Comparison of ENCODE assay signal across 14 cellular contexts in the genomic region with DNA sequence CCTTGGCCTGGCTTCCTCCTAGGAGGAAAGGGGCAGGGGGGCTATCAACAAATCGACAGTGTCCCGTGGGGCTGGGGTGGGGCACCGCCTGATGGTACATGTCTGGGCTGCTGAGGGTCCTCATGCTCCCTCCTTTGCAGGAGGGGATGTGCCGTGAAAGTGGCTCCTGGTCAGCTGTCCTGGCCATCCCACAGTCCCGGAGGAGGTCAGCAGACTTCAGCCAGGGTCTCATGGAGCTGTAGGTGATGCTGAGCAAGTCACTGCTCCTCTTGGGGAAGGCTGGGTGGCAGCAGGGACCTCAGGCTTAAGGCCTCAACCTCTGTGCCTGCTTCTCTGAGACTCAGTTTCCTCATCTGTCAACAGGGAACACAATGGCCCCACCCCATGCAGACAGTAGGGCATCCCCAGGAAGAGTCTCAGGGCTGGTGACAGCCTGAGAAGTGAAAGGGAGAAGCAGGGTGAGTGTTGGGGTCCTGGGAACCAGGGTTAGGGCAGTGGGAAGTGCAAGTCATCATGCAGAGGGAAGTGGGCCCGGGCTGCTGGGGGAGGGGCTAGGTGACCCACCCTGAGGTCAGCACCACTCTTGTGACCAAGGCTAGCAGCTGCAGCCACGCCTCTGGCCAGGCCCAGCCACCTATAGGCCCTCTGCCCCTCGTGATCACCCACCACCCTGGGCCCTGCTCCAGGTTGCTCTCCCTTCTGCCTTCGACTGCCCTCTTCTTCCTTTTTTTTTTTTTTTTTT. TPM values are rescaled to one million over a fixed set of nuclear protein-coding genes. Genes with fewer than 3 reads are reported as not detected.
A peak's percentile ranks its signal among the peaks of the same experiment; 100 is the strongest.
DNase-seq lines count a peak whose midpoint lies in the region; ATAC-seq and TF ChIP-seq lines count a peak whose summit lies in the region.
"Had no signal": no experiment of that assay in that cellular context is flagged by ENCODE, and none has a peak within 500 bp of the region (broad histone marks: within the 10 kb centered on the region; RNA-seq: fewer than 3 reads in every experiment).

No MANE protein-coding gene starts in this region.

- H3K27me3 ChIP-seq in right atrium auricular region (no peaks in the 10 kb centered on the region), gastrocnemius medialis (no peaks in the 10 kb centered on the region)
- H3K27me3 ChIP-seq: pancreas had no signal

- peaks cover 16% of the 10 kb centered on the region for H3K27me3 Mint-ChIP-seq in activated naive CD8-positive, alpha-beta T cell treated with anti-CD3 and anti-CD28 coated beads, Interleukin-2, amount 50 U/mL, for 24 hours

- peak; percentile 91 for DNase-seq in CMK (ENCODE audit: low read depth)
- DNase-seq in UCSD-AML1 (lab: John Stamatoyannopoulos, UW; ENCODE audit: unreplicated experiment) = peak; percentile 84
- peak; percentile 84 for DNase-seq in right atrium auricular region (ENCODE audit: low spot score)
- peak; percentile 55 to 71 for DNase-seq in gastrocnemius medialis
- DNase-seq in T-helper 9 cell = no peak
- no peak for DNase-seq in activated naive CD8-positive, alpha-beta T cell treated with anti-CD3 and anti-CD28 coated beads, Interleukin-2, amount 50 U/mL, for 24 hours
- no peak for DNase-seq in G401 (ENCODE audit: low spot score)
- no peak for DNase-seq in NCI-H1092 (lab: John Stamatoyannopoulos, UW)
- DNase-seq: activated CD8-positive, alpha-beta memory T cell treated with anti-CD3 and anti-CD28 coated beads, Interleukin-2, amount 50 U/mL, for 48 hours; NCI-H524 treated with DMSO at 0.1 percent for 48 hours had no signal

- H3K9me3 ChIP-seq in right atrium auricular region = no peaks in the 10 kb centered on the region
- no peaks in the 10 kb centered on the region for H3K9me3 ChIP-seq in gastrocnemius medialis
- H3K9me3 ChIP-seq: HAP-1, pancreas had no signal

- intact Hi-C loops in gastrocnemius medialis (cut with DNase I; ENCODE audit: low total_unique reads) = no loop called here

- H3K27ac ChIP-seq in right atrium auricular region = peak overlapping the region; percentile 61 to 68
- peak overlapping the region; percentile 32 to 61 (median 46) for H3K27ac ChIP-seq in gastrocnemius medialis

- no peak for TF ChIP-seq POLR2A in gastrocnemius medialis (IDR thresholded peaks at IDR 0.05)

- H3K4me3 ChIP-seq in right atrium auricular region = no peak overlapping the region
- no peak overlapping the region for H3K4me3 ChIP-seq in gastrocnemius medialis
- H3K4me3 ChIP-seq: HAP-1, pancreas had no signal

- no peak overlapping the region for H3K4me3 Mint-ChIP-seq in activated naive CD8-positive, alpha-beta T cell treated with anti-CD3 and anti-CD28 coated beads, Interleukin-2, amount 50 U/mL, for 24 hours

- no peaks in the 10 kb centered on the region for H3K36me3 Mint-ChIP-seq in activated naive CD8-positive, alpha-beta T cell treated with anti-CD3 and anti-CD28 coated beads, Interleukin-2, amount 50 U/mL, for 24 hours (ENCODE audit: low read depth)

- H3K9me3 Mint-ChIP-seq in activated naive CD8-positive, alpha-beta T cell treated with anti-CD3 and anti-CD28 coated beads, Interleukin-2, amount 50 U/mL, for 24 hours = no peaks in the 10 kb centered on the region

- in situ Hi-C loops in gastrocnemius medialis (cut with MboI; ENCODE audit: low sequenced_read_pairs in 4 of 4) = no loop called here
- in situ Hi-C loops in G401 (cut with HindIII; ENCODE audit: low sequenced_read_pairs) = no loop called here

- no peak for ATAC-seq in gastrocnemius medialis
- no peak for ATAC-seq in activated naive CD8-positive, alpha-beta T cell treated with anti-CD3 and anti-CD28 coated beads, Interleukin-2, amount 50 U/mL, for 24 hours

- peaks cover 14% of the 10 kb centered on the region for H3K4me1 Mint-ChIP-seq in activated naive CD8-positive, alpha-beta T cell treated with anti-CD3 and anti-CD28 coated beads, Interleukin-2, amount 50 U/mL, for 24 hours

- H3K36me3 ChIP-seq in right atrium auricular region (no peaks in the 10 kb centered on the region), gastrocnemius medialis (no peaks in the 10 kb centered on the region)
- H3K36me3 ChIP-seq: HAP-1, pancreas had no signal

- H3K4me1 ChIP-seq in right atrium auricular region (peaks cover 0 to 62% of the 10 kb centered on the region in 2 donors), gastrocnemius medialis (peaks cover 21 to 36% of the 10 kb centered on the region in 2 donors)

- H3K27ac Mint-ChIP-seq in activated naive CD8-positive, alpha-beta T cell treated with anti-CD3 and anti-CD28 coated beads, Interleukin-2, amount 50 U/mL, for 24 hours = no peak overlapping the region

- TF ChIP-seq CTCF in right atrium auricular region (IDR thresholded peaks at IDR 0.05) = no peak
- TF ChIP-seq CTCF in gastrocnemius medialis (IDR thresholded peaks at IDR 0.05 in 4 of 5, conservative IDR thresholded peaks at IDR 0.05 in 1 of 5) = no peak

RNA-seq across cellular contexts. Expression of a gene that starts 4.4 kb away (rescaled TPM):
- total RNA-seq in right atrium auricular region (10 to 100 TPM; 24.5 to 32.2 TPM), gastrocnemius medialis (10 to 100 TPM; 14.8 to 72.9 (median 22.3) TPM)
- total RNA-seq in G401 (2014; rRNA removed; shearing (Covaris generic)) = 4.5 and 26.1 TPM in 2 replicates

RNA-seq across cellular contexts. Expression of a gene that starts 24.3 kb away (rescaled TPM):
- total RNA-seq in right atrium auricular region (under 1 TPM in 1 of 2 donors, not detected in 1; 0.37 TPM), gastrocnemius medialis (1 to 10 TPM in 1 of 4 donors, under 1 TPM in 1, not detected in 2; 0.35 to 2.4 TPM)
- 0.86 and 1.6 TPM in 2 replicates for total RNA-seq in G401 (2014; rRNA removed; shearing (Covaris generic))
- total RNA-seq: T-helper 2 cell treated with Interferon-gamma antibody and Interleukin-4, amounts not matched to agents 100 ng/mL and 5 ng/mL, for 36 hours had no signal

RNA-seq across cellular contexts. Expression of a gene that starts 34.8 kb away (rescaled TPM):
- total RNA-seq in right atrium auricular region (not detected), gastrocnemius medialis (not detected)
- not detected in 2 replicates for total RNA-seq in G401 (2014; rRNA removed; shearing (Covaris generic))
- total RNA-seq: epithelial cell of proximal tubule; pancreas; T-helper 2 cell treated with Interferon-gamma antibody and Interleukin-4, amounts not matched to agents 100 ng/mL and 5 ng/mL, for 36 hours had no signal

Comparison
In these comparisons a context has a peak if more than half of its experiments do, and no peak if none do; other contexts are left out.
1. DNase-seq: peak in CMK (single experiment), UCSD-AML1 (single experiment), right atrium auricular region (single experiment) and gastrocnemius medialis (2 of 2); none in T-helper 9 cell (single experiment), activated naive CD8-positive, alpha-beta T cell treated with anti-CD3 and anti-CD28 coated beads, Interleukin-2, amount 50 U/mL, for 24 hours (single experiment), G401 (single experiment) and NCI-H1092 (single experiment).